Comparison of ENCODE assay signal across 4 cellular contexts in the genomic region with DNA sequence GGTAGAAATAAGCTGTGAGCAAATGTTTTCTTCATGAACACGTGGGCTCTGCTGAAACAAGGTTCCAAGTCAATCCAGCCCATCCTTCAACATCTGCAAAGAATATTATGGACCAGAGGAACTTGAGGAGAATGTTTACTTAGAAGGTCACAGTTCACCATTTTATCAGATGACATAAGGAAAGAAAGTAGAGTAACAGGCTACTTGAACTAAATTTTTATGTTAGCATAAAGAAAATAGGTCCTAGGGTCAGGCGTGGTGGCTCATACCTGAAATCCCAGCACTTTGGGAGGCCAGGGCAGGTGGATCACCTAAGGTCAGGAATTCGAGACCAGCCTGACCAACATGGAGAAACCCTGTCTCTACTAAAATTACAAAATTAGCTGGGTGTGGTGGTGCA. TPM values are rescaled to one million over a fixed set of nuclear protein-coding genes. Genes with fewer than 3 reads are reported as not detected.
"Had no signal": no experiment of that assay in that cellular context is flagged by ENCODE, and none has a peak within 500 bp of the region (broad histone marks: within the 10 kb centered on the region; RNA-seq: fewer than 3 reads in every experiment).

No MANE protein-coding gene starts in this region.

RNA-seq across cellular contexts. Expression of gene ZNF816, which starts 20.5 kb away (rescaled TPM):
- total RNA-seq: HT1080 had no signal

RNA-seq across cellular contexts. Expression of gene ERVV-1, which starts 30.6 kb away (rescaled TPM):
- total RNA-seq: HepG2, HT-29, HT1080, IMR-90 had no signal
- polyA plus RNA-seq: HepG2, IMR-90 had no signal

RNA-seq across cellular contexts. Expression of gene ZNF888, which starts 59.9 kb away (rescaled TPM):
- total RNA-seq: HT1080 had no signal
